10 cellular contexts compared by ENCODE assay signal in the genomic region with DNA sequence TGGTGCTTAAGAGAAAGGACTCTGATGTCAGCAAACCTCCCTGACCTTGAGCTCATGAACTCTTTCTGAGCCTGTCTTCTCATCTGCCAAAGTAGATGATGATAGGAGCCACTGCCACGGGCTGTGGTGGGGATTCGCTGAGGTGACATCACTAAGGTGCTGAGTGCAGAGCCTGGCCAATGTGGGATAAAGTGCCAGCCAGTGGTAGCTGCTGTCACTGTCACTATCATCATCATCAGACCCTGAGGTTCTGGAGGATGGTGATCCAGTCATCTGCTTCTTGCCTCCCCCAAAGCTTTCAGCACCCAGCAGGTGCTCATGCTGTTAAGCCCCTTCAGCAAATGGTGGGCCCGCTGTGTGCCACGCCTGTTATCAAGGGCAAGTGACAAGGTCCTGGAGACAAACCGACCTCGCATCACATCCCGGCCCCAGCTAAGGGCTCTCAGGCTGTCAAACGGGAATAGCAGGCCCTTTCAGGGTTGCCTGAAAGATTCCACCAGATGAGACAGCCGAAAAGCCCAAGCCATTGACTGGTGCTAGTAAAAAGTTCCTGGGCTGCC. TPM values are rescaled to one million over a fixed set of nuclear protein-coding genes. Genes with fewer than 3 reads are reported as not detected.
DNase-seq lines count a peak whose midpoint lies in the region; TF ChIP-seq lines count a peak whose summit lies in the region.
"Had no signal": no experiment of that assay in that cellular context is flagged by ENCODE, and none has a peak within 500 bp of the region (broad histone marks: within the 10 kb centered on the region; RNA-seq: fewer than 3 reads in every experiment).

No MANE protein-coding gene starts in this region.

- H3K4me3 ChIP-seq in HUES48 (ENCODE audit: low read depth, low read length): peak overlapping the region; percentile 46; the same call in 1 of the 2 replicates
- no peak overlapping the region for H3K4me3 ChIP-seq in adrenal gland
- H3K4me3 ChIP-seq: left lung had no signal

- H3K27ac ChIP-seq in HUES48 (ENCODE audit: low read depth, low read length) (peak overlapping the region; percentile 32), adrenal gland (peak overlapping the region in 2 of 5 donors; percentile 56 to 73)
- H3K27ac ChIP-seq: left lung, testis had no signal

- DNase-seq in adrenal gland (peak in 4 of 7 donors; percentile 47 to 80 (median 64)), myocyte (ENCODE audit: low read depth) (peak; percentile 31), cerebellar nuclear complex (lab: John Stamatoyannopoulos, UW) (no peak), osteocyte (ENCODE audit: extremely low spot score, unreplicated experiment) (no peak)
- DNase-seq in activated naive CD4-positive, alpha-beta T cell treated with anti-CD3 and anti-CD28 coated beads, Interleukin-2, amount 10 ng/mL, durations not matched to agents 7 days and 5 days: no peak
- DNase-seq: activated effector memory CD4-positive, alpha-beta T cell treated with anti-CD3 and anti-CD28 coated beads, Interleukin-2, amount 50 U/mL, for 16 hours; testis had no signal

- intact Hi-C loops in adrenal gland (cut with DNase I): no loop called here

- no peak overlapping the region for H3K4me3 Mint-ChIP-seq in activated naive CD4-positive, alpha-beta T cell treated with anti-CD3 and anti-CD28 coated beads, Interleukin-2, amount 10 ng/mL, durations not matched to agents 7 days and 5 days
- no peak overlapping the region for H3K4me3 Mint-ChIP-seq in osteocyte (ENCODE audit: unreplicated experiment)

- peaks cover 38% of the 10 kb centered on the region for H3K36me3 Mint-ChIP-seq in activated naive CD4-positive, alpha-beta T cell treated with anti-CD3 and anti-CD28 coated beads, Interleukin-2, amount 10 ng/mL, durations not matched to agents 7 days and 5 days
- H3K36me3 Mint-ChIP-seq in osteocyte (ENCODE audit: unreplicated experiment): peaks cover 13% of the 10 kb centered on the region

- peaks cover 61% of the 10 kb centered on the region for H3K36me3 ChIP-seq in HUES48 (ENCODE audit: control insufficient read depth, insufficient read depth, low read length)
- peaks cover 0 to 78% of the 10 kb centered on the region in 2 donors for H3K36me3 ChIP-seq in adrenal gland (replicated peaks in 1 of 2)

- CTCF ChIA-PET in activated naive CD4-positive, alpha-beta T cell treated with anti-CD3 and anti-CD28 coated beads, Interleukin-2, amount 10 ng/mL, durations not matched to agents 7 days and 5 days (lab: Charles Lee): interaction anchor here (1.2 to 1.7 kb wide), 2 partner anchors 46 to 61 kb away, joined by 3 to 5 read pairs; no protein-coding TSS in a partner anchor

- H3K27me3 Mint-ChIP-seq in activated naive CD4-positive, alpha-beta T cell treated with anti-CD3 and anti-CD28 coated beads, Interleukin-2, amount 10 ng/mL, durations not matched to agents 7 days and 5 days: no peaks in the 10 kb centered on the region
- H3K27me3 Mint-ChIP-seq in osteocyte (ENCODE audit: unreplicated experiment): no peaks in the 10 kb centered on the region
- H3K27me3 Mint-ChIP-seq: progenitor cell of endocrine pancreas had no signal

- H3K9me3 Mint-ChIP-seq in activated naive CD4-positive, alpha-beta T cell treated with anti-CD3 and anti-CD28 coated beads, Interleukin-2, amount 10 ng/mL, durations not matched to agents 7 days and 5 days: no peaks in the 10 kb centered on the region
- no peaks in the 10 kb centered on the region for H3K9me3 Mint-ChIP-seq in osteocyte (ENCODE audit: unreplicated experiment)

- no peak overlapping the region for H3K9ac ChIP-seq in HUES48 (ENCODE audit: low read depth, low read length)

- no peak overlapping the region for H3K27ac Mint-ChIP-seq in activated naive CD4-positive, alpha-beta T cell treated with anti-CD3 and anti-CD28 coated beads, Interleukin-2, amount 10 ng/mL, durations not matched to agents 7 days and 5 days
- no peak overlapping the region for H3K27ac Mint-ChIP-seq in osteocyte (ENCODE audit: unreplicated experiment)
- H3K27ac Mint-ChIP-seq: progenitor cell of endocrine pancreas had no signal

- no peaks in the 10 kb centered on the region for H3K9me3 ChIP-seq in HUES48 (ENCODE audit: control insufficient read depth, insufficient read depth, low read length)
- H3K9me3 ChIP-seq in adrenal gland (replicated peaks in 1 of 3): no peaks in the 10 kb centered on the region
- H3K9me3 ChIP-seq: left lung, testis had no signal

- TF ChIP-seq POLR2A in adrenal gland (IDR thresholded peaks at IDR 0.05): no peak

- H3K4me1 Mint-ChIP-seq in activated naive CD4-positive, alpha-beta T cell treated with anti-CD3 and anti-CD28 coated beads, Interleukin-2, amount 10 ng/mL, durations not matched to agents 7 days and 5 days: peaks cover 7% of the 10 kb centered on the region
- peaks cover 11% of the 10 kb centered on the region for H3K4me1 Mint-ChIP-seq in osteocyte (ENCODE audit: unreplicated experiment)

- TF ChIP-seq CTCF in adrenal gland (IDR thresholded peaks at IDR 0.05) (no peak), osteocyte (IDR thresholded peaks at IDR 0.05) (no peak)

- 49 to 62% (median 54%) methylated on average over 3 to 9 of the region's 9 CpGs for WGBS in adrenal gland, 4 donors

- H3K27me3 ChIP-seq in HUES48 (ENCODE audit: control insufficient read depth, insufficient read depth, low read length) (no peaks in the 10 kb centered on the region), adrenal gland (no peaks in the 10 kb centered on the region)
- H3K27me3 ChIP-seq: left lung, testis had no signal

- H3K4me1 ChIP-seq in HUES48 (ENCODE audit: control insufficient read depth, insufficient read depth, low read length): peaks cover 5% of the 10 kb centered on the region; the same call in 1 of the 2 replicates
- peaks cover 6 to 36% of the 10 kb centered on the region in 2 donors for H3K4me1 ChIP-seq in adrenal gland (replicated peaks in 1 of 2)

RNA-seq across cellular contexts. Expression of a gene that starts 6.4 kb away (rescaled TPM):
- total RNA-seq in adrenal gland (100 to 1,000 TPM in 5 of 8 donors, 10 to 100 TPM in 3; 58.7 to 359 (median 120) TPM), myocyte (141 and 200 TPM in 2 replicates), osteocyte (58.7 and 65.1 TPM in 2 replicates)
- polyA plus RNA-seq in adrenal gland: 100 to 1,000 TPM in 2 of 3 donors, 10 to 100 TPM in 1; 59.6 to 176 (median 144) TPM
- polyA plus RNA-seq in myocyte (2012): 73.8 TPM

RNA-seq across cellular contexts. Expression of a gene that starts 23.2 kb away (rescaled TPM):
- total RNA-seq in adrenal gland: 100 to 1,000 TPM in 6 of 8 donors, 10 to 100 TPM in 2; 81.8 to 238 (median 117) TPM
- polyA plus RNA-seq in adrenal gland: 100 to 1,000 TPM in 2 of 3 donors, 10 to 100 TPM in 1; 64.0 to 202 (median 166) TPM
- 71.1 and 84.0 TPM in 2 replicates for total RNA-seq in myocyte
- polyA plus RNA-seq in myocyte (2012): 47.3 TPM
- 78.0 and 78.5 TPM in 2 replicates for total RNA-seq in osteocyte

RNA-seq across cellular contexts. Expression of a gene that starts 30.6 kb away (rescaled TPM):
- total RNA-seq in adrenal gland (10 to 100 TPM in 4 of 8 donors, 1 to 10 TPM in 4; 4.4 to 14.2 (median 10.3) TPM), myocyte (0.16 and 0.36 TPM in 2 replicates), osteocyte (19.3 and 20.4 TPM in 2 replicates)
- polyA plus RNA-seq in adrenal gland: 10 to 100 TPM in 2 of 3 donors, 1 to 10 TPM in 1; 2.1 to 27.1 (median 19.1) TPM
- not detected for polyA plus RNA-seq in myocyte (2012)

RNA-seq across cellular contexts. Expression of a gene that starts 45.4 kb away (rescaled TPM):
- total RNA-seq in adrenal gland (100 to 1,000 TPM in 5 of 8 donors, 10 to 100 TPM in 3; 69.2 to 214 (median 123) TPM), myocyte (10.5 and 12.5 TPM in 2 replicates), osteocyte (140 and 143 TPM in 2 replicates)
- polyA plus RNA-seq in adrenal gland: 100 to 1,000 TPM in 1 of 3 donors, 10 to 100 TPM in 2; 43.2 to 116 (median 96.7) TPM
- polyA plus RNA-seq in myocyte (2012): 57.1 TPM

Comparison
In these comparisons a context has a peak if more than half of its experiments do, and no peak if none do; other contexts are left out.
1. DNase-seq: peak in adrenal gland (4 of 7) and myocyte (single experiment); none in activated naive CD4-positive, alpha-beta T cell treated with anti-CD3 and anti-CD28 coated beads, Interleukin-2, amount 10 ng/mL, durations not matched to agents 7 days and 5 days (single experiment), cerebellar nuclear complex (0 of 2) and osteocyte (single experiment).